Comparison of ENCODE assay signal across 13 cellular contexts in the genomic region with DNA sequence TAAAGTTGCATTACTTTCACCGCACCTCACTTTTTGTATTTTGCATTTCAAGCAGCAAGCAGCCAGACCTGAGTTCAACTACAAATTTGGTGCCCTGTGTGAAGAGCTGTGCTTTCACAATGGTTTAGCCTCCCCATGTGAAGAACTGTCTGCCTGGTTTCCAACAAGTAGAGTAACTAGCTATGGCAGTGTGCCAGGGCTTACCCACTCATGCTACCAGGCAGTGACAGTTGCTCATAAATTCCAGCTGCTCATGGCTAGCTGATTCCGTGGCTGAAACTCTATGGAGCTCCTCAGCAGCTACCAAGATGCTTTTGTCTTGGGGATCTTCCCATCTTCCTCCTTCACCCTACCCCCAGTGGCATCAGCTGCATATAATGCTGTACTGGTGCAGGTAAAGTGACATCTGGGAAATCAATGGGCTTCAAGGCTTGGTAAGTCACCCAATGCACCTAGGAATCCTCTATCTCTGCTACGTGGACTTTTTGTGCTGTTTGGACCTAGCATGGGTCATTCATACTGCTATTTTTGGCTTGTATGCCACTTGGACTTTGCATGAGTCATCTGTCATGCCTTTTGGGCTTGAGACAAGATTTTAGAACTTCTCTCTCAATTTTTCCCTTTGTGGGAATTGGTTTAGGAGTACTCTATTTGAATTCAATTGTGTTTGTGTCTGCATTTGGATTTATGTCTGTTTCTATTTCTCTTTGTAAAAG.
DNase-seq lines count a peak whose midpoint lies in the region; ATAC-seq, FAIRE-seq and TF ChIP-seq lines count a peak whose summit lies in the region.
"Had no signal": no experiment of that assay in that cellular context is flagged by ENCODE, and none has a peak within 500 bp of the region (broad histone marks: within the 10 kb centered on the region; RNA-seq: fewer than 3 reads in every experiment).

No MANE protein-coding gene starts in this region.

- no peak for ATAC-seq in HepG2
- no peak for ATAC-seq in HG02759 (IDR thresholded peaks at IDR 0.05; ENCODE audit: unreplicated experiment)
- ATAC-seq in GM21619 (IDR thresholded peaks at IDR 0.05; ENCODE audit: unreplicated experiment): no peak
- ATAC-seq in GM18498 (IDR thresholded peaks at IDR 0.05; ENCODE audit: unreplicated experiment): no peak

- TF ChIP-seq POLR2A in HepG2 (IDR thresholded peaks at IDR 0.05; ENCODE audit: insufficient read depth in 1 of 2, low read depth in 2 of 2, low read length in 2 of 2) (no peak), lower leg skin (IDR thresholded peaks at IDR 0.05) (no peak)

- POLR2A ChIA-PET in HepG2 (lab: Yijun Ruan, JAX): no interaction called here

- CTCF ChIA-PET in HepG2 (lab: Yijun Ruan, JAX; ENCODE audit: low intra/inter-chr PET ratio, low total read pairs): no interaction called here

- no TSS peak for BruUV-seq in HepG2 (replicated peaks; lab: Mats Ljungman, UMichigan)

- no peaks in the 10 kb centered on the region for H3K79me2 ChIP-seq in HepG2 (ENCODE audit: insufficient read depth, low read length)

- 63% methylated on average over 3 of the region's 3 CpGs for WGBS in liver
- 32% methylated on average over 3 of the region's 3 CpGs for WGBS in HepG2 (ENCODE audit: low lambda C conversion rate)
- 56 to 70% methylated on average over 3 of the region's 3 CpGs for WGBS in lower leg skin, 2 donors

- H3K27me3 ChIP-seq in liver (ENCODE audit: control insufficient read depth in 4 of 4, insufficient read depth in 4 of 4, low read length in 3 of 4) (no peaks in the 10 kb centered on the region), HepG2 (ENCODE audit: control insufficient read depth in 1 of 2, insufficient read depth in 2 of 2, low read length in 2 of 2) (no peaks in the 10 kb centered on the region)
- H3K27me3 ChIP-seq: esophagus squamous epithelium had no signal

- H3K9me3 ChIP-seq in liver (ENCODE audit: control insufficient read depth in 4 of 4, low read length in 3 of 4) (peaks cover 1 to 7% (median 4%) of the 10 kb centered on the region in 4 donors), HepG2 (ENCODE audit: low read length) (peaks cover 30% of the 10 kb centered on the region; the same call in 1 of the 2 replicates)

- H2AFZ ChIP-seq in HepG2 (ENCODE audit: low read length): no peak overlapping the region

- H3K4me1 ChIP-seq in liver (ENCODE audit: control insufficient read depth in 4 of 4, insufficient read depth in 4 of 4, low read length in 3 of 4) (peaks cover 0 to 17% (median 7%) of the 10 kb centered on the region in 4 donors), HepG2 (ENCODE audit: insufficient read depth, low read length) (no peaks in the 10 kb centered on the region)
- H3K4me1 ChIP-seq: esophagus squamous epithelium had no signal

- FAIRE-seq in HepG2 (lab: Jason Lieb, UNC): no peak

- H3K36me3 ChIP-seq in liver (ENCODE audit: control insufficient read depth in 4 of 4, insufficient read depth in 3 of 4, low read depth in 1 of 4, low read length in 3 of 4) (no peaks in the 10 kb centered on the region), HepG2 (replicated peaks in 1 of 2; ENCODE audit: control insufficient read depth in 1 of 2, insufficient read depth in 2 of 2, low read length in 2 of 2) (no peaks in the 10 kb centered on the region)
- H3K36me3 ChIP-seq: esophagus squamous epithelium had no signal

- no peaks in the 10 kb centered on the region for H4K20me1 ChIP-seq in HepG2 (ENCODE audit: insufficient read depth, low read length)

- TF ChIP-seq EP300 in HepG2 (IDR thresholded peaks at IDR 0.05; ENCODE audit: low read depth in 2 of 2, low read length in 2 of 2) (no peak), HepG2 (CRISPR knock-in tag; IDR thresholded peaks at IDR 0.05; ENCODE audit: borderline replicate concordance) (no peak)

- intact Hi-C loops in HepG2 (cut with micrococcal nuclease; ENCODE audit: unreplicated experiment): no loop called here
- intact Hi-C loops in lower leg skin (cut with DNase I; ENCODE audit: low total_unique reads): no loop called here

- TF ChIP-seq RAD21 in liver (IDR thresholded peaks at IDR 0.05): peak in 1 of 2 donors; percentile 3
- TF ChIP-seq RAD21 in HepG2 (CRISPR knock-in tag; IDR thresholded peaks at IDR 0.05): no peak

- TF ChIP-seq CTCF in liver (IDR thresholded peaks at IDR 0.05; ENCODE audit: low read depth, low read length, missing input control): no peak
- TF ChIP-seq CTCF in HepG2 (CRISPR knock-in tag; IDR thresholded peaks at IDR 0.05): no peak
- no peak for TF ChIP-seq CTCF in astrocyte of the spinal cord (IDR thresholded peaks at IDR 0.05; ENCODE audit: low read depth, low read length)
- TF ChIP-seq CTCF in lower leg skin (IDR thresholded peaks at IDR 0.05): no peak

- H3K27ac ChIP-seq in liver (ENCODE audit: low read depth in 1 of 2, low read length in 2 of 2) (no peak overlapping the region), HepG2 (ENCODE audit: extremely low read length, insufficient read depth, low read length) (no peak overlapping the region)
- H3K27ac ChIP-seq: esophagus squamous epithelium had no signal

- in situ Hi-C loops in HepG2 (cut with HindIII; ENCODE audit: extremely low pct_ligation_motif_present, low pct_unique_long_range_greater_than_20kb): no loop called here
- in situ Hi-C loops in astrocyte of the spinal cord (cut with HindIII; ENCODE audit: low sequenced_read_pairs): no loop called here

- no peak overlapping the region for H3K4me3 ChIP-seq in liver (ENCODE audit: low read depth in 1 of 3, low read length in 3 of 3)
- no peak overlapping the region for H3K4me3 ChIP-seq in HepG2 (replicated peaks in 1 of 3; ENCODE audit: insufficient read depth in 1 of 3, low read depth in 2 of 3, low read length in 3 of 3)
- H3K4me3 ChIP-seq in astrocyte of the spinal cord (ENCODE audit: low read depth, low read length): no peak overlapping the region
- H3K4me3 ChIP-seq in lower leg skin (ENCODE audit: low read depth, poor library complexity, severe bottlenecking): no peak overlapping the region
- H3K4me3 ChIP-seq: esophagus squamous epithelium had no signal

- DNase-seq in HepG2 (ENCODE audit: low spot score) (no peak), astrocyte of the spinal cord (ENCODE audit: low read depth, low spot score) (peak; percentile 1), kidney glomerular epithelial cell (lab: John Stamatoyannopoulos, UW) (peak; percentile 58), lower leg skin (ENCODE audit: low spot score in 2 of 2) (no peak)
- DNase-seq: activated CD4-positive, alpha-beta T cell treated with anti-CD3 and anti-CD28 coated beads, Interleukin-2, amount 50 U/mL, for 48 hours; activated gamma-delta T cell treated with Interleukin-2 at 50 U/mL for 16 hours; esophagus squamous epithelium; GF-D8; islet precursor cell had no signal

- no peak overlapping the region for H3K9ac ChIP-seq in liver (ENCODE audit: low read depth in 1 of 2, low read length in 2 of 2)
- H3K9ac ChIP-seq in HepG2 (ENCODE audit: insufficient read depth, low read depth, low read length): no peak overlapping the region

- no peak overlapping the region for H3K4me2 ChIP-seq in HepG2 (ENCODE audit: low read depth, low read length)

TF ChIP-seq in liver, 16 proteins besides CTCF, POLR2A, EP300 and RAD21 (continues in another document):
- no peak for TF ChIP-seq FOXA1 (IDR thresholded peaks at IDR 0.05)
- TF ChIP-seq RXRA (IDR thresholded peaks at IDR 0.05): peak in 1 of 2 donors; percentile 36
- TF ChIP-seq SP1 (IDR thresholded peaks at IDR 0.05): peak; percentile 39
- TF ChIP-seq, protein P1, sequence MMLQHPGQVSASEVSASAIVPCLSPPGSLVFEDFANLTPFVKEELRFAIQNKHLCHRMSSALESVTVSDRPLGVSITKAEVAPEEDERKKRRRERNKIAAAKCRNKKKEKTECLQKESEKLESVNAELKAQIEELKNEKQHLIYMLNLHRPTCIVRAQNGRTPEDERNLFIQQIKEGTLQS (IDR thresholded peaks at IDR 0.05): peak; percentile 17
- TF ChIP-seq TAF1 (conservative IDR thresholded peaks at IDR 0.05): no peak
- TF ChIP-seq HNF4G (IDR thresholded peaks at IDR 0.05): peak; percentile 30

TF ChIP-seq in HepG2, 621 proteins besides CTCF, POLR2A, EP300 and RAD21 (continues in another document):
- TF ChIP-seq, protein P2, sequence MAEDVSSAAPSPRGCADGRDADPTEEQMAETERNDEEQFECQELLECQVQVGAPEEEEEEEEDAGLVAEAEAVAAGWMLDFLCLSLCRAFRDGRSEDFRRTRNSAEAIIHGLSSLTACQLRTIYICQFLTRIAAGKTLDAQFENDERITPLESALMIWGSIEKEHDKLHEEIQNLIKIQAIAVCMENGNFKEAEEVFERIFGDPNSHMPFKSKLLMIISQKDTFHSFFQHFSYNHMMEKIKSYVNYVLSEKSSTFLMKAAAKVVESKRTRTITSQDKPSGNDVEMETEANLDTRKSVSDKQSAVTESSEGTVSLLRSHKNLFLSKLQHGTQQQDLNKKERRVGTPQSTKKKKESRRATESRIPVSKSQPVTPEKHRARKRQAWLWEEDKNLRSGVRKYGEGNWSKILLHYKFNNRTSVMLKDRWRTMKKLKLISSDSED (CRISPR knock-in tag; IDR thresholded peaks at IDR 0.05): no peak
- TF ChIP-seq, protein P3, sequence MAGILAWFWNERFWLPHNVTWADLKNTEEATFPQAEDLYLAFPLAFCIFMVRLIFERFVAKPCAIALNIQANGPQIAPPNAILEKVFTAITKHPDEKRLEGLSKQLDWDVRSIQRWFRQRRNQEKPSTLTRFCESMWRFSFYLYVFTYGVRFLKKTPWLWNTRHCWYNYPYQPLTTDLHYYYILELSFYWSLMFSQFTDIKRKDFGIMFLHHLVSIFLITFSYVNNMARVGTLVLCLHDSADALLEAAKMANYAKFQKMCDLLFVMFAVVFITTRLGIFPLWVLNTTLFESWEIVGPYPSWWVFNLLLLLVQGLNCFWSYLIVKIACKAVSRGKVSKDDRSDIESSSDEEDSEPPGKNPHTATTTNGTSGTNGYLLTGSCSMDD (CRISPR knock-in tag; IDR thresholded peaks at IDR 0.05): no peak
- TF ChIP-seq HOXA7 (CRISPR knock-in tag; IDR thresholded peaks at IDR 0.05) (no peak), ZNF496 (CRISPR knock-in tag; IDR thresholded peaks at IDR 0.05; ENCODE audit: insufficient replicate concordance) (no peak), NCOR1 (IDR thresholded peaks at IDR 0.05; ENCODE audit: borderline replicate concordance, low read length) (no peak), MTF1 (CRISPR knock-in tag; IDR thresholded peaks at IDR 0.05) (no peak), ZNF30 (CRISPR knock-in tag; IDR thresholded peaks at IDR 0.05) (no peak), ZNF136 (CRISPR knock-in tag; IDR thresholded peaks at IDR 0.05; ENCODE audit: low read depth) (no peak)
- TF ChIP-seq, protein P1 (CRISPR knock-in tag; IDR thresholded peaks at IDR 0.05): no peak

Comparison
In these comparisons a context has a peak if more than half of its experiments do, and no peak if none do; other contexts are left out.
1. DNase-seq: peak in astrocyte of the spinal cord (single experiment) and kidney glomerular epithelial cell (single experiment); none in HepG2 (single experiment) and lower leg skin (0 of 2).